14 cellular contexts compared by ENCODE assay signal in the genomic region with DNA sequence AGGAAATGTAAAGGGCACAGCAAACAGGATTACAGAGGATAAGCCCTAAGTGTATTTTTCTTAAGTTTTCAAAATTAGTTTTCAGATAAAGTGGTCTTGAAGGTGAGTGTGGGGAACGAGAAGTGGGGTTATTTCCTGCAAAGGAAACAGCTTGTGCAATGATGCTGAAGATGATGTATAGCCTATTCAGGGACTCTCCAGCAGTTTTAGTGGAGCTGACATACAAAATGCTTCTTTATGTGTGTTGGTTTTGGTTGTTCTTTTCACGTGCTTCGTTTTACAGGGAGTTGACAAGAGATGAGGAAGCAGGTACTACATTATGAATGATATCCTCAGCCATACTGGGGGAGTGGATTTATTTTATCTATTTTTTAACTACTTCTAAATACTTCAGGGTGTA. TPM values are rescaled to one million over a fixed set of nuclear protein-coding genes. Genes with fewer than 3 reads are reported as not detected.
DNase-seq lines count a peak whose midpoint lies in the region; ATAC-seq and TF ChIP-seq lines count a peak whose summit lies in the region.
"Had no signal": no experiment of that assay in that cellular context is flagged by ENCODE, and none has a peak within 500 bp of the region (broad histone marks: within the 10 kb centered on the region; RNA-seq: fewer than 3 reads in every experiment).

No MANE protein-coding gene starts in this region.

- no peak overlapping the region for H3K4me3 Mint-ChIP-seq in naive B cell
- H3K4me3 Mint-ChIP-seq in activated T-helper 2 cell treated with anti-CD3 and anti-CD28 coated beads, Interferon-gamma antibody, Interleukin-2, Interleukin-4, amounts not matched to agents 10 μg/mL and 5 μg/mL and 100 μg/mL, durations not matched to agents 14 hours and 24 hours and 36 hours (ENCODE audit: low read depth) = no peak overlapping the region
- H3K4me3 Mint-ChIP-seq: CD4-positive, alpha-beta T cell had no signal

- no peaks in the 10 kb centered on the region for H3K36me3 Mint-ChIP-seq in naive B cell
- H3K36me3 Mint-ChIP-seq in activated T-helper 2 cell treated with anti-CD3 and anti-CD28 coated beads, Interferon-gamma antibody, Interleukin-2, Interleukin-4, amounts not matched to agents 10 μg/mL and 5 μg/mL and 100 μg/mL, durations not matched to agents 14 hours and 24 hours and 36 hours (ENCODE audit: low read depth) = peaks cover 15% of the 10 kb centered on the region

- TF ChIP-seq CTCF in astrocyte of the spinal cord (IDR thresholded peaks at IDR 0.05; ENCODE audit: low read depth, low read length) = no peak
- no peak for TF ChIP-seq CTCF in foreskin keratinocyte (conservative IDR thresholded peaks at IDR 0.05)

- peaks cover 0 to 4% (median 0%) of the 10 kb centered on the region in 3 donors for H3K4me1 Mint-ChIP-seq in naive B cell
- H3K4me1 Mint-ChIP-seq in activated T-helper 2 cell treated with anti-CD3 and anti-CD28 coated beads, Interferon-gamma antibody, Interleukin-2, Interleukin-4, amounts not matched to agents 10 μg/mL and 5 μg/mL and 100 μg/mL, durations not matched to agents 14 hours and 24 hours and 36 hours (ENCODE audit: low read depth) = no peaks in the 10 kb centered on the region

- DNase-seq in NOMO-1 treated with DMSO at 0.1 percent for 48 hours (lab: John Stamatoyannopoulos, UW; ENCODE audit: unreplicated experiment) (peak; percentile 8), NOMO-1 treated with dmso at 0.1 percent for 144 hours (lab: John Stamatoyannopoulos, UW; ENCODE audit: unreplicated experiment) (no peak), astrocyte of the spinal cord (ENCODE audit: low read depth, low spot score) (peak; percentile 2), naive B cell (peak; percentile 23), foreskin keratinocyte (no peak)
- DNase-seq in activated T-helper 2 cell treated with anti-CD3 and anti-CD28 coated beads, Interferon-gamma antibody, Interleukin-2, Interleukin-4, amounts not matched to agents 10 μg/mL and 5 μg/mL and 100 μg/mL, durations not matched to agents 14 hours and 24 hours and 36 hours (ENCODE audit: low spot score) = no peak
- no peak for DNase-seq in activated T-cell treated with anti-CD3 and anti-CD28 coated beads, Interleukin-2, amount 50 U/mL, for 1 hour
- DNase-seq: C1 segment of cervical spinal cord; CD4-positive, alpha-beta T cell; DND-41 had no signal

- H3K27ac ChIP-seq in foreskin keratinocyte = no peak overlapping the region
- H3K27ac ChIP-seq: 22Rv1, GM23248, HL-60 had no signal

- peak; percentile 88 for ATAC-seq in naive B cell (ENCODE audit: low read depth in 2 of 2)
- no peak for ATAC-seq in foreskin keratinocyte
- ATAC-seq: HCT116 had no signal

- no peaks in the 10 kb centered on the region for H3K27me3 Mint-ChIP-seq in naive B cell
- no peaks in the 10 kb centered on the region for H3K27me3 Mint-ChIP-seq in activated T-helper 2 cell treated with anti-CD3 and anti-CD28 coated beads, Interferon-gamma antibody, Interleukin-2, Interleukin-4, amounts not matched to agents 10 μg/mL and 5 μg/mL and 100 μg/mL, durations not matched to agents 14 hours and 24 hours and 36 hours (ENCODE audit: low read depth)
- H3K27me3 Mint-ChIP-seq: CD4-positive, alpha-beta T cell had no signal

- H3K9me3 Mint-ChIP-seq in naive B cell = no peaks in the 10 kb centered on the region
- H3K9me3 Mint-ChIP-seq in activated T-helper 2 cell treated with anti-CD3 and anti-CD28 coated beads, Interferon-gamma antibody, Interleukin-2, Interleukin-4, amounts not matched to agents 10 μg/mL and 5 μg/mL and 100 μg/mL, durations not matched to agents 14 hours and 24 hours and 36 hours = no peaks in the 10 kb centered on the region
- H3K9me3 Mint-ChIP-seq: CD4-positive, alpha-beta T cell had no signal

- peaks cover 3% of the 10 kb centered on the region for H3K4me1 ChIP-seq in foreskin keratinocyte

- intact Hi-C loops in activated T-helper 2 cell treated with anti-CD3 and anti-CD28 coated beads, Interferon-gamma antibody, Interleukin-2, Interleukin-4, amounts not matched to agents 10 μg/mL and 5 μg/mL and 100 μg/mL, durations not matched to agents 14 hours and 24 hours and 36 hours (cut with micrococcal nuclease) = no loop called here

- in situ Hi-C loops in astrocyte of the spinal cord (cut with HindIII; ENCODE audit: low sequenced_read_pairs) = no loop called here

- no peak overlapping the region for H3K27ac Mint-ChIP-seq in naive B cell
- no peak overlapping the region for H3K27ac Mint-ChIP-seq in activated T-helper 2 cell treated with anti-CD3 and anti-CD28 coated beads, Interferon-gamma antibody, Interleukin-2, Interleukin-4, amounts not matched to agents 10 μg/mL and 5 μg/mL and 100 μg/mL, durations not matched to agents 14 hours and 24 hours and 36 hours
- H3K27ac Mint-ChIP-seq: CD4-positive, alpha-beta T cell had no signal

- H3K4me3 ChIP-seq in astrocyte of the spinal cord (ENCODE audit: low read depth, low read length) = no peak overlapping the region
- H3K4me3 ChIP-seq: GM23248 had no signal

- H3K27me3 ChIP-seq in foreskin keratinocyte = no peaks in the 10 kb centered on the region

RNA-seq across cellular contexts. Expression of gene CASD1, which starts 20.5 kb away (rescaled TPM):
- polyA plus RNA-seq in naive B cell (ENCODE audit: low read depth in 6 of 6) (10 to 100 TPM; 12.7 to 18.4 (median 14.8) TPM), foreskin keratinocyte (3.0 and 3.3 TPM in 2 replicates)
- 17.7 and 21.3 TPM in 2 replicates for total RNA-seq in activated T-helper 2 cell treated with anti-CD3 and anti-CD28 coated beads, Interferon-gamma antibody, Interleukin-2, Interleukin-4, amounts not matched to agents 10 μg/mL and 5 μg/mL and 100 μg/mL, durations not matched to agents 14 hours and 24 hours and 36 hours
- total RNA-seq in foreskin keratinocyte = 6.0 and 6.2 TPM in 2 replicates

Comparison
In these comparisons a context has a peak if more than half of its experiments do, and no peak if none do; other contexts are left out.
1. DNase-seq: peak in NOMO-1 treated with DMSO at 0.1 percent for 48 hours (single experiment), astrocyte of the spinal cord (single experiment) and naive B cell (single experiment); none in NOMO-1 treated with dmso at 0.1 percent for 144 hours (single experiment), activated T-helper 2 cell treated with anti-CD3 and anti-CD28 coated beads, Interferon-gamma antibody, Interleukin-2, Interleukin-4, amounts not matched to agents 10 μg/mL and 5 μg/mL and 100 μg/mL, durations not matched to agents 14 hours and 24 hours and 36 hours (single experiment), foreskin keratinocyte (0 of 2) and activated T-cell treated with anti-CD3 and anti-CD28 coated beads, Interleukin-2, amount 50 U/mL, for 1 hour (single experiment).